1 cellular context compared by ENCODE assay signal in genomic region chr9:5586391-5586802, GRCh38.
TF ChIP-seq lines count a peak whose summit lies in the region.

No MANE protein-coding gene starts in this region.

TF ChIP-seq in IMR-90, 13 proteins besides CTCF, POLR2A, EP300 and RAD21 (continued from another document):
- TF ChIP-seq CHD1 (IDR thresholded peaks at IDR 0.05; ENCODE audit: low read depth, low read length) = no peak
